ENCODE assay signal across 1 cellular context in genomic region chr19:17220207-17220758, GRCh38.
A peak's percentile ranks its signal among the peaks of the same experiment; 100 is the strongest.
TF ChIP-seq lines count a peak whose summit lies in the region.

No MANE protein-coding gene starts in this region.

TF ChIP-seq in endothelial cell of umbilical vein, 7 proteins besides CTCF, POLR2A, EP300 and RAD21:
- peak; percentile 45 for TF ChIP-seq JUN (IDR thresholded peaks at IDR 0.05; ENCODE audit: borderline replicate concordance, insufficient read depth, insufficient read length, low read depth)
- TF ChIP-seq FOS (IDR thresholded peaks at IDR 0.05; ENCODE audit: borderline replicate concordance, insufficient read depth, low read length): peak; percentile 48
- TF ChIP-seq GATA2 (IDR thresholded peaks at IDR 0.05; ENCODE audit: insufficient read depth, insufficient read length, low read depth, low read length): no peak
